ENCODE assay signal across 1 cellular context in genomic region chr2:119315241-119315925, GRCh38.
TF ChIP-seq lines count a peak whose summit lies in the region.

No MANE protein-coding gene starts in this region.

TF ChIP-seq in HepG2, 621 proteins besides CTCF, POLR2A, EP300 and RAD21:
- TF ChIP-seq ZNF710 (CRISPR knock-in tag; IDR thresholded peaks at IDR 0.05; ENCODE audit: borderline replicate concordance) = no peak
- peak; percentile 23; the same call in 1 of the 2 replicates for TF ChIP-seq HNF4G (IDR thresholded peaks at IDR 0.05; ENCODE audit: borderline replicate concordance, low read depth, low read length)
- no peak for TF ChIP-seq HNF4G (CRISPR knock-in tag; IDR thresholded peaks at IDR 0.05; ENCODE audit: borderline replicate concordance, low read depth)
- TF ChIP-seq SOX13 (IDR thresholded peaks at IDR 0.05) = no peak
- TF ChIP-seq SOX13 (CRISPR knock-in tag; conservative IDR thresholded peaks at IDR 0.05 in 1 of 2, IDR thresholded peaks at IDR 0.05 in 1 of 2) = peak in 1 of 2 experiments; percentile 78; a peak in 2 of 4 replicates
- TF ChIP-seq ARID5B (CRISPR knock-in tag; IDR thresholded peaks at IDR 0.05) = peak; percentile 12; the same call in 1 of the 2 replicates
- TF ChIP-seq ZNF263 (CRISPR knock-in tag; IDR thresholded peaks at IDR 0.05) = peak; percentile 94; the same call in 1 of the 2 replicates
- peak; percentile 73; the same call in 1 of the 2 replicates for TF ChIP-seq SOX5 (CRISPR knock-in tag; IDR thresholded peaks at IDR 0.05; ENCODE audit: borderline replicate concordance)
- TF ChIP-seq GFI1 (CRISPR knock-in tag; IDR thresholded peaks at IDR 0.05; ENCODE audit: borderline replicate concordance) = 0 out of 2 replicates have a peak, but pooled peaks have one; percentile 44
- TF ChIP-seq ZNF574 (CRISPR knock-in tag; IDR thresholded peaks at IDR 0.05) = no peak
- no peak for TF ChIP-seq SOX6 (IDR thresholded peaks at IDR 0.05)
- peak; percentile 42; the same call in 1 of the 2 replicates for TF ChIP-seq SOX6 (CRISPR knock-in tag; IDR thresholded peaks at IDR 0.05)
- no peak for TF ChIP-seq ZNF782 (CRISPR knock-in tag; IDR thresholded peaks at IDR 0.05; ENCODE audit: borderline replicate concordance)
- peak; percentile 42; the same call in 1 of the 2 replicates for TF ChIP-seq HNF4A (CRISPR knock-in tag; IDR thresholded peaks at IDR 0.05)
TF ChIP-seq in HepG2: peak in this region for 8.
